Comparison of ENCODE assay signal across 16 cellular contexts in genomic region chr9:72294952-72295351, GRCh38.
DNase-seq lines count a peak whose midpoint lies in the region; ATAC-seq, FAIRE-seq and TF ChIP-seq lines count a peak whose summit lies in the region.
"Had no signal": no experiment of that assay in that cellular context is flagged by ENCODE, and none has a peak within 500 bp of the region (broad histone marks: within the 10 kb centered on the region; RNA-seq: fewer than 3 reads in every experiment).

No MANE protein-coding gene starts in this region.

- no peaks in the 10 kb centered on the region for H3K9me3 Mint-ChIP-seq in activated T-helper 1 cell treated with anti-CD3 and anti-CD28 coated beads, Interleukin-12 subunit alpha, Interleukin-12 subunit beta, Interleukin-2, Interleukin-4 antibody, amounts not matched to agents 30 ng/mL and 10 ng/mL and 1 ng/mL, durations not matched to agents 14 hours and 24 hours and 36 hours
- H3K9me3 Mint-ChIP-seq: IgD-negative memory B cell, naive B cell had no signal

- H3K4me1 Mint-ChIP-seq in activated T-helper 1 cell treated with anti-CD3 and anti-CD28 coated beads, Interleukin-12 subunit alpha, Interleukin-12 subunit beta, Interleukin-2, Interleukin-4 antibody, amounts not matched to agents 30 ng/mL and 10 ng/mL and 1 ng/mL, durations not matched to agents 14 hours and 24 hours and 36 hours (ENCODE audit: low read depth): peaks cover 10% of the 10 kb centered on the region
- H3K4me1 Mint-ChIP-seq: WTC11 had no signal

- no peaks in the 10 kb centered on the region for H3K36me3 ChIP-seq in mucosa of rectum (ENCODE audit: control insufficient read depth in 2 of 2, insufficient read depth in 2 of 2, low read length in 2 of 2)
- H3K36me3 ChIP-seq: brain microvascular endothelial cell had no signal

- no peak for TF ChIP-seq POLR2A in A549 (IDR thresholded peaks at IDR 0.05; ENCODE audit: low read length)

- H3K4me1 ChIP-seq in A549 (peaks cover 47% of the 10 kb centered on the region), mucosa of rectum (ENCODE audit: control insufficient read depth in 2 of 2, insufficient read depth in 2 of 2, low read length in 2 of 2) (peaks cover 17 to 37% of the 10 kb centered on the region in 2 donors)

- TF ChIP-seq CTCF in A549 (IDR thresholded peaks at IDR 0.05) (no peak), epithelial cell of esophagus (IDR thresholded peaks at IDR 0.05; ENCODE audit: insufficient read depth, low read depth, low read length, missing control alignments) (no peak)

- CTCF ChIA-PET in A549 (lab: Yijun Ruan, JAX): interaction anchor here (0.9 to 4.5 kb wide), 9 partner anchors 10 to 528 kb away, joined by 3 to 41 read pairs (median 4); no protein-coding TSS in a partner anchor

- H3K9me3 ChIP-seq in A549 (0 out of 3 replicates have a peak, but pooled peaks cover 4% of the 10 kb centered on the region), mucosa of rectum (ENCODE audit: control insufficient read depth in 2 of 2, low read length in 2 of 2) (no peaks in the 10 kb centered on the region)

- intact Hi-C loops in activated T-helper 1 cell treated with anti-CD3 and anti-CD28 coated beads, Interleukin-12 subunit alpha, Interleukin-12 subunit beta, Interleukin-2, Interleukin-4 antibody, amounts not matched to agents 30 ng/mL and 10 ng/mL and 1 ng/mL, durations not matched to agents 14 hours and 24 hours and 36 hours (cut with micrococcal nuclease): no loop called here

- peaks cover 1% of the 10 kb centered on the region for H3K36me3 Mint-ChIP-seq in activated T-helper 1 cell treated with anti-CD3 and anti-CD28 coated beads, Interleukin-12 subunit alpha, Interleukin-12 subunit beta, Interleukin-2, Interleukin-4 antibody, amounts not matched to agents 30 ng/mL and 10 ng/mL and 1 ng/mL, durations not matched to agents 14 hours and 24 hours and 36 hours (ENCODE audit: low read depth)
- H3K36me3 Mint-ChIP-seq: IgD-negative memory B cell, naive B cell had no signal

- no peak; a peak in 1 of 5 replicates for TF ChIP-seq EP300 in A549 (IDR thresholded peaks at IDR 0.05)

- no peak overlapping the region for H3K4me3 Mint-ChIP-seq in activated T-helper 1 cell treated with anti-CD3 and anti-CD28 coated beads, Interleukin-12 subunit alpha, Interleukin-12 subunit beta, Interleukin-2, Interleukin-4 antibody, amounts not matched to agents 30 ng/mL and 10 ng/mL and 1 ng/mL, durations not matched to agents 14 hours and 24 hours and 36 hours
- H3K4me3 Mint-ChIP-seq: IgD-negative memory B cell, naive B cell, WTC11 had no signal

- no peak; a peak in 1 of 5 replicates for TF ChIP-seq RAD21 in A549 (conservative IDR thresholded peaks at IDR 0.05 in 1 of 2, IDR thresholded peaks at IDR 0.05 in 1 of 2)

- peak overlapping the region; percentile 28 for H3K4me3 ChIP-seq in A549
- no peak overlapping the region for H3K4me3 ChIP-seq in epithelial cell of esophagus (ENCODE audit: low read length)
- H3K4me3 ChIP-seq in mucosa of rectum (ENCODE audit: low read length in 2 of 2): peak overlapping the region in 1 of 2 donors; percentile 37

- ATAC-seq in A549 (peak; percentile 61 to 77), GM18861 (IDR thresholded peaks at IDR 0.05; ENCODE audit: unreplicated experiment) (no peak)
- ATAC-seq: WTC11 had no signal

- POLR2A ChIA-PET in A549 (lab: Yijun Ruan, JAX): interaction anchor here (0.8 to 4.6 kb wide), 9 partner anchors 10 to 282 kb away, joined by 3 to 119 read pairs (median 4); partner anchors contain the start of gene ZFAND5

- 3% methylated on average over 7 of the region's 7 CpGs for WGBS in A549 (ENCODE audit: missing lambda C conversion rate)

- H3K27ac Mint-ChIP-seq in activated T-helper 1 cell treated with anti-CD3 and anti-CD28 coated beads, Interleukin-12 subunit alpha, Interleukin-12 subunit beta, Interleukin-2, Interleukin-4 antibody, amounts not matched to agents 30 ng/mL and 10 ng/mL and 1 ng/mL, durations not matched to agents 14 hours and 24 hours and 36 hours: no peak overlapping the region
- H3K27ac Mint-ChIP-seq: IgD-negative memory B cell, WTC11 had no signal

- DNase-seq in A549 (ENCODE audit: low read depth in 1 of 2, low spot score in 1 of 2) (peak; percentile 50 to 94), NCI-H226 (peak; percentile 82), epithelial cell of esophagus (ENCODE audit: low read depth) (peak; percentile 59), NCI-H82 (lab: John Stamatoyannopoulos, UW) (no peak), activated gamma-delta T cell (lab: John Stamatoyannopoulos, UW) (no peak)
- no peak for DNase-seq in activated T-helper 1 cell treated with anti-CD3 and anti-CD28 coated beads, Interleukin-12 subunit alpha, Interleukin-12 subunit beta, Interleukin-2, Interleukin-4 antibody, amounts not matched to agents 30 ng/mL and 10 ng/mL and 1 ng/mL, durations not matched to agents 14 hours and 24 hours and 36 hours (ENCODE audit: low spot score)
- DNase-seq: activated naive CD4-positive, alpha-beta T cell; brain microvascular endothelial cell; naive B cell; NCI-H1105 treated with DMSO at 0.1 percent for 48 hours; stimulated activated CD4-positive, alpha-beta T cell treated with anti-CD3 and anti-CD28 coated beads, Interleukin-2, amount 100 ng/mL, for 24 hours had no signal

- FAIRE-seq in A549 (lab: Jason Lieb, UNC): no peak
- FAIRE-seq: islet of Langerhans had no signal

- peak overlapping the region; percentile 95 to 97 for H3K27ac ChIP-seq in A549
- peak overlapping the region; percentile 81 to 84 for H3K27ac ChIP-seq in mucosa of rectum (ENCODE audit: low read depth in 2 of 2, low read length in 2 of 2)
- H3K27ac ChIP-seq: brain microvascular endothelial cell had no signal

- peaks cover 17% of the 10 kb centered on the region for H3K27me3 Mint-ChIP-seq in activated T-helper 1 cell treated with anti-CD3 and anti-CD28 coated beads, Interleukin-12 subunit alpha, Interleukin-12 subunit beta, Interleukin-2, Interleukin-4 antibody, amounts not matched to agents 30 ng/mL and 10 ng/mL and 1 ng/mL, durations not matched to agents 14 hours and 24 hours and 36 hours (ENCODE audit: insufficient read depth)
- H3K27me3 Mint-ChIP-seq: IgD-negative memory B cell had no signal

- H3K27me3 ChIP-seq in mucosa of rectum (ENCODE audit: control insufficient read depth in 2 of 2, insufficient read depth in 2 of 2, low read length in 2 of 2): no peaks in the 10 kb centered on the region
- H3K27me3 ChIP-seq: brain microvascular endothelial cell had no signal

- peak overlapping the region; percentile 78 for H3K4me2 ChIP-seq in A549

- peak overlapping the region in 1 of 2 donors; percentile 25 for H3K9ac ChIP-seq in mucosa of rectum (ENCODE audit: low read depth in 1 of 2, low read length in 2 of 2)

TF ChIP-seq in A549, 52 proteins besides CTCF, POLR2A, EP300 and RAD21:
- TF ChIP-seq CHD2 (IDR thresholded peaks at IDR 0.05; ENCODE audit: low read length, partially characterized antibody): no peak
- TF ChIP-seq HOXA7 (CRISPR knock-in tag; IDR thresholded peaks at IDR 0.05): peak; percentile 42; the same call in 1 of the 2 replicates
- peak; percentile 36; the same call in 1 of the 2 replicates for TF ChIP-seq GATA3 (IDR thresholded peaks at IDR 0.05; ENCODE audit: borderline replicate concordance)
- TF ChIP-seq CEBPB (IDR thresholded peaks at IDR 0.05): peak in 1 of 2 experiments; percentile 88; a peak in 3 of 4 replicates
- TF ChIP-seq, protein P1, sequence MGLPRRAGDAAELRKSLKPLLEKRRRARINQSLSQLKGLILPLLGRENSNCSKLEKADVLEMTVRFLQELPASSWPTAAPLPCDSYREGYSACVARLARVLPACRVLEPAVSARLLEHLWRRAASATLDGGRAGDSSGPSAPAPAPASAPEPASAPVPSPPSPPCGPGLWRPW (IDR thresholded peaks at IDR 0.05): peak; percentile 10; the same call in 1 of the 2 replicates
- TF ChIP-seq, protein P2, sequence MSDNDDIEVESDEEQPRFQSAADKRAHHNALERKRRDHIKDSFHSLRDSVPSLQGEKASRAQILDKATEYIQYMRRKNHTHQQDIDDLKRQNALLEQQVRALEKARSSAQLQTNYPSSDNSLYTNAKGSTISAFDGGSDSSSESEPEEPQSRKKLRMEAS (IDR thresholded peaks at IDR 0.05): peak; percentile 57; the same call in 1 of the 2 replicates
- 0 out of 2 replicates have a peak, but pooled peaks have one; percentile 16 for TF ChIP-seq FOSL2 (IDR thresholded peaks at IDR 0.05)
- peak; percentile 31; the same call in 1 of the 2 replicates for TF ChIP-seq FOSL2 (CRISPR knock-in tag; IDR thresholded peaks at IDR 0.05)
- no peak for TF ChIP-seq ELK1 (IDR thresholded peaks at IDR 0.05; ENCODE audit: low read depth, low read length)

Comparison
In these comparisons a context has a peak if more than half of its experiments do, and no peak if none do; other contexts are left out.
1. DNase-seq: peak in A549 (2 of 2), NCI-H226 (single experiment) and epithelial cell of esophagus (single experiment); none in activated T-helper 1 cell treated with anti-CD3 and anti-CD28 coated beads, Interleukin-12 subunit alpha, Interleukin-12 subunit beta, Interleukin-2, Interleukin-4 antibody, amounts not matched to agents 30 ng/mL and 10 ng/mL and 1 ng/mL, durations not matched to agents 14 hours and 24 hours and 36 hours (single experiment), NCI-H82 (single experiment) and activated gamma-delta T cell (single experiment).